ENCODE assay signal across 1 cellular context in genomic region chr5:56123531-56124243, GRCh38.
TF ChIP-seq lines count a peak whose summit lies in the region.

No MANE protein-coding gene starts in this region.

TF ChIP-seq in K562, 482 proteins besides CTCF, POLR2A, EP300 and RAD21 (continued from another document and continues in another):
- TF ChIP-seq AFF4 (CRISPR knock-in tag; IDR thresholded peaks at IDR 0.05) (peak; percentile 58), MAZ (CRISPR knock-in tag; conservative IDR thresholded peaks at IDR 0.05 in 1 of 2, IDR thresholded peaks at IDR 0.05 in 1 of 2) (peak; percentile 79 to 92), NFRKB (IDR thresholded peaks at IDR 0.05; ENCODE audit: low read depth) (peak; percentile 40; the same call in 1 of the 2 replicates), HMGXB4 (CRISPR knock-in tag; IDR thresholded peaks at IDR 0.05) (no peak), CXXC5 (CRISPR knock-in tag; IDR thresholded peaks at IDR 0.05) (peak; percentile 98), MCM3 (IDR thresholded peaks at IDR 0.05) (no peak), ETV5 (CRISPR knock-in tag; IDR thresholded peaks at IDR 0.05; ENCODE audit: low read depth) (peak; percentile 100), SMARCE1 (IDR thresholded peaks at IDR 0.05) (peak; percentile 99), ZNF347 (CRISPR knock-in tag; IDR thresholded peaks at IDR 0.05; ENCODE audit: low read depth) (0 out of 2 replicates have a peak, but pooled peaks have one; percentile 48), NFXL1 (CRISPR knock-in tag; IDR thresholded peaks at IDR 0.05) (0 out of 2 replicates have a peak, but pooled peaks have one; percentile 51), TRIM24 (IDR thresholded peaks at IDR 0.05) (peak; percentile 99), DIDO1 (tag; IDR thresholded peaks at IDR 0.05; ENCODE audit: low read depth) (no peak), GATA2 (CRISPR knock-in tag; IDR thresholded peaks at IDR 0.05) (peak; percentile 99), MYBL2 (IDR thresholded peaks at IDR 0.05; ENCODE audit: low read depth) (peak; percentile 8; the same call in 1 of the 2 replicates), MYBL2 (CRISPR knock-in tag; IDR thresholded peaks at IDR 0.05; ENCODE audit: borderline replicate concordance) (no peak), MECOM (CRISPR knock-in tag; IDR thresholded peaks at IDR 0.05) (peak; percentile 96), NFATC3 (IDR thresholded peaks at IDR 0.05) (peak; percentile 58; the same call in 1 of the 2 replicates), ZBTB33 (CRISPR knock-in tag; IDR thresholded peaks at IDR 0.05) (peak; percentile 92), ZNF280A (IDR thresholded peaks at IDR 0.05; ENCODE audit: low read depth, partially characterized antibody) (no peak), MYC (IDR thresholded peaks at IDR 0.05; ENCODE audit: low read depth, low read length) (peak; percentile 80; the same call in 1 of the 2 replicates), MYC (CRISPR knock-in tag; IDR thresholded peaks at IDR 0.05; ENCODE audit: borderline replicate concordance, low read depth) (no peak), CREB3L1 (IDR thresholded peaks at IDR 0.05; ENCODE audit: borderline replicate concordance, low read depth) (0 out of 2 replicates have a peak, but pooled peaks have one; percentile 27), BHLHE40 (IDR thresholded peaks at IDR 0.05; ENCODE audit: low read length) (peak; percentile 80), ZBTB34 (CRISPR knock-in tag; IDR thresholded peaks at IDR 0.05) (0 out of 2 replicates have a peak, but pooled peaks have one; percentile 16), SFPQ (IDR thresholded peaks at IDR 0.05; ENCODE audit: low read depth, low read length) (no peak), ZNF431 (CRISPR knock-in tag; IDR thresholded peaks at IDR 0.05) (peak; percentile 67; the same call in 1 of the 2 replicates), MAX (CRISPR knock-in tag; IDR thresholded peaks at IDR 0.05) (peak; percentile 90), ZNF212 (CRISPR knock-in tag; IDR thresholded peaks at IDR 0.05) (peak; percentile 76; the same call in 1 of the 2 replicates), NUFIP1 (IDR thresholded peaks at IDR 0.05; ENCODE audit: partially characterized antibody) (no peak), FOXJ3 (CRISPR knock-in tag; IDR thresholded peaks at IDR 0.05) (no peak), SP1 (CRISPR knock-in tag; IDR thresholded peaks at IDR 0.05) (peak; percentile 89), RBM25 (IDR thresholded peaks at IDR 0.05; ENCODE audit: low read depth, low read length, severe bottlenecking) (peak; percentile 53), PHB2 (IDR thresholded peaks at IDR 0.05; ENCODE audit: low read depth) (peak; percentile 97), HDGF (IDR thresholded peaks at IDR 0.05) (no peak), RNF2 (IDR thresholded peaks at IDR 0.05) (peak; percentile 98), ZNF449 (CRISPR knock-in tag; IDR thresholded peaks at IDR 0.05) (peak; percentile 86; the same call in 1 of the 2 replicates), IRF9 (tag; IDR thresholded peaks at IDR 0.05) (no peak), NBN (IDR thresholded peaks at IDR 0.05; ENCODE audit: low read depth) (peak; percentile 99), TRIM28 (IDR thresholded peaks at IDR 0.05) (peak; percentile 77; the same call in 1 of the 2 replicates), FOXP4 (CRISPR knock-in tag; IDR thresholded peaks at IDR 0.05; ENCODE audit: borderline replicate concordance) (peak; percentile 93), IFI16 (CRISPR knock-in tag; IDR thresholded peaks at IDR 0.05) (0 out of 2 replicates have a peak, but pooled peaks have one; percentile 47), ZNF316 (IDR thresholded peaks at IDR 0.05) (peak; percentile 88), GTF2E2 (tag; IDR thresholded peaks at IDR 0.05) (peak; percentile 83; the same call in 1 of the 2 replicates), ZNF766 (CRISPR knock-in tag; conservative IDR thresholded peaks at IDR 0.05) (peak; percentile 96), SMAD3 (CRISPR knock-in tag; conservative IDR thresholded peaks at IDR 0.05) (peak; percentile 90), MAFG (tag; conservative IDR thresholded peaks at IDR 0.05) (peak; percentile 93)
